Comparison of ENCODE assay signal across 8 cellular contexts in genomic region chr11:746289-747175, GRCh38. TPM values are rescaled to one million over a fixed set of nuclear protein-coding genes. Genes with fewer than 3 reads are reported as not detected.
DNase-seq lines count a peak whose midpoint lies in the region; TF ChIP-seq lines count a peak whose summit lies in the region.

No MANE protein-coding gene starts in this region.

- H3K79me1 ChIP-seq in H9 (ENCODE audit: insufficient read depth, low read depth, low read length, poor library complexity, severe bottlenecking): peaks cover 8% of the 10 kb centered on the region

- H2BK20ac ChIP-seq in H9 (ENCODE audit: low read depth, low read length, poor library complexity, severe bottlenecking): no peak overlapping the region

- H3K4me3 ChIP-seq in GM08714 (ENCODE audit: low read length) (peak overlapping the region; percentile 84; the same call in 1 of the 2 replicates), adrenal gland (peak overlapping the region in 2 of 4 donors; percentile 35 to 84), retinal pigment epithelial cell (ENCODE audit: low read length) (peak overlapping the region; percentile 57)

- peak; percentile 65 for DNase-seq in H9
- peak; percentile 61 for DNase-seq in NCI-H146 (lab: John Stamatoyannopoulos, UW)
- DNase-seq in adrenal gland: peak in 3 of 7 donors; percentile 29 to 47 (median 45)
- peak; percentile 59 to 62 for DNase-seq in hippocampal formation (lab: John Stamatoyannopoulos, UW)
- no peak for DNase-seq in retinal pigment epithelial cell (ENCODE audit: low read depth)
- DNase-seq in stimulated activated CD4-positive, alpha-beta T cell treated with anti-CD3 and anti-CD28 coated beads, Interleukin-15, amount 100 ng/mL, for 24 hours: no peak
- no peak for DNase-seq in NCI-H1694 (lab: John Stamatoyannopoulos, UW)

- H3K79me2 ChIP-seq in H9 (ENCODE audit: insufficient read depth, low read length): peaks cover 33% of the 10 kb centered on the region

- H2BK12ac ChIP-seq in H9 (ENCODE audit: insufficient read length, low read depth, low read length): no peak overlapping the region

- H3K27me3 ChIP-seq in H9 (ENCODE audit: insufficient read depth, low read length) (no peaks in the 10 kb centered on the region), adrenal gland (no peaks in the 10 kb centered on the region)

- TF ChIP-seq CTCF in H9 (conservative IDR thresholded peaks at IDR 0.05): no peak; the same call in 2 of the 3 replicates
- TF ChIP-seq CTCF in adrenal gland (IDR thresholded peaks at IDR 0.05): no peak
- no peak for TF ChIP-seq CTCF in retinal pigment epithelial cell (conservative IDR thresholded peaks at IDR 0.05; ENCODE audit: low read depth, low read length)

- no peak overlapping the region for H3K4ac ChIP-seq in H9 (ENCODE audit: low read depth, low read length)

- H2AK5ac ChIP-seq in H9 (ENCODE audit: insufficient read length, low read length): no peak overlapping the region

- H3K18ac ChIP-seq in H9 (ENCODE audit: insufficient read length, low read depth, low read length): peak overlapping the region; percentile 73

- no peak overlapping the region for H4K5ac ChIP-seq in H9 (ENCODE audit: insufficient read length, low read depth, low read length)

- no peaks in the 10 kb centered on the region for H3K9me3 Mint-ChIP-seq in H9

- H3K4me2 ChIP-seq in H9 (ENCODE audit: insufficient read depth, insufficient read length, low read length): peak overlapping the region; percentile 98

- TF ChIP-seq POLR2A in adrenal gland (IDR thresholded peaks at IDR 0.05): no peak

- no peak overlapping the region for H4K8ac ChIP-seq in H9 (replicated peaks; ENCODE audit: insufficient read length, low read depth, low read length)

- WGBS in H9 (ENCODE audit: extremely low coverage, insufficient read length, low lambda C conversion rate): no CpG with 5 or more reads among the region's 48 CpGs
- 21 to 51% (median 36%) methylated on average over 19 to 48 of the region's 48 CpGs for WGBS in adrenal gland, 4 donors

- H2BK5ac ChIP-seq in H9 (ENCODE audit: insufficient read length, low read length): no peak overlapping the region

- H3K27ac ChIP-seq in H9 (ENCODE audit: insufficient read length, low read depth, low read length) (peak overlapping the region; percentile 50), adrenal gland (peak overlapping the region in 4 of 5 donors; percentile 56 to 87 (median 76))

- no peak overlapping the region for H3K23ac ChIP-seq in H9 (ENCODE audit: insufficient read length, low read depth, low read length)

- peak overlapping the region; percentile 83 to 92 for H3K4me3 Mint-ChIP-seq in H9

- no peak overlapping the region for H2BK120ac ChIP-seq in H9 (ENCODE audit: low read depth, low read length, poor library complexity, severe bottlenecking)

- H4K91ac ChIP-seq in H9 (ENCODE audit: insufficient read length, low read depth, low read length): no peak overlapping the region

- H3K4me1 Mint-ChIP-seq in H9: peaks cover 24 to 40% of the 10 kb centered on the region in 2 experiments

- H3K27me3 Mint-ChIP-seq in H9 (ENCODE audit: low read depth): no peaks in the 10 kb centered on the region

- H3K56ac ChIP-seq in H9 (ENCODE audit: insufficient read length, low read depth, low read length): no peak overlapping the region

- peaks cover 10% of the 10 kb centered on the region for H3K23me2 ChIP-seq in H9 (ENCODE audit: insufficient read length, low read depth, low read length, poor library complexity, severe bottlenecking)

- H4K20me1 ChIP-seq in H9 (ENCODE audit: control insufficient read depth, insufficient read depth, insufficient read length): no peaks in the 10 kb centered on the region

- no peak overlapping the region for H3T11ph ChIP-seq in H9 (ENCODE audit: low read length)

- H3K27ac Mint-ChIP-seq in H9: peak overlapping the region; percentile 97 to 98 (median 98)

- no peaks in the 10 kb centered on the region for H3K9me3 ChIP-seq in H9 (ENCODE audit: control insufficient read depth, low read depth, low read length)
- H3K9me3 ChIP-seq in adrenal gland (replicated peaks in 1 of 3): no peaks in the 10 kb centered on the region

- H3K9ac ChIP-seq in H9 (ENCODE audit: extremely low read depth, insufficient read length, low read length): peak overlapping the region; percentile 45

- H2AFZ ChIP-seq in H9 (ENCODE audit: low read length): no peak overlapping the region

- H3K4me1 ChIP-seq in H9 (ENCODE audit: insufficient read depth, low read length): no peaks in the 10 kb centered on the region; the same call in 1 of the 2 replicates
- H3K4me1 ChIP-seq in adrenal gland (replicated peaks in 1 of 2): peaks cover 20 to 25% of the 10 kb centered on the region in 2 donors

- no peak overlapping the region for H2BK15ac ChIP-seq in H9 (ENCODE audit: low read depth, low read length)

- intact Hi-C loops in adrenal gland (cut with DNase I): no loop called here

- H3K14ac ChIP-seq in H9 (ENCODE audit: insufficient read depth, low read length): peak overlapping the region; percentile 90

- peaks cover 5 to 13% (median 8%) of the 10 kb centered on the region in 3 experiments; a peak in 6 of 7 replicates for H3K36me3 Mint-ChIP-seq in H9 (ENCODE audit: insufficient read depth in 1 of 3, low read depth in 3 of 3)

- H3K36me3 ChIP-seq in adrenal gland (replicated peaks in 1 of 2): no peaks in the 10 kb centered on the region

RNA-seq across cellular contexts. Expression of gene TALDO1, which starts 0.7 kb away (rescaled TPM):
- total RNA-seq in H9 (2021) (268 and 300 TPM in 2 replicates), adrenal gland (100 to 1,000 TPM; 133 to 167 (median 153) TPM)
- 100 to 1,000 TPM in 2 of 3 donors, 10 to 100 TPM in 1; 64.3 to 117 (median 100) TPM for polyA plus RNA-seq in adrenal gland

RNA-seq across cellular contexts. Expression of gene GATD1, which starts 30.8 kb away (rescaled TPM):
- 51.5 and 60.0 TPM in 2 replicates for total RNA-seq in H9 (2021)
- 100 to 1,000 TPM in 4 of 8 donors, 10 to 100 TPM in 4; 43.3 to 156 (median 96.9) TPM for total RNA-seq in adrenal gland
- polyA plus RNA-seq in adrenal gland: 100 to 1,000 TPM in 1 of 3 donors, 10 to 100 TPM in 2; 20.3 to 176 (median 49.3) TPM

RNA-seq across cellular contexts. Expression of gene EPS8L2, which starts 40.5 kb away (rescaled TPM):
- 92.8 and 101 TPM in 2 replicates for total RNA-seq in H9 (2021)
- 10 to 100 TPM; 13.8 to 57.7 (median 36.0) TPM for total RNA-seq in adrenal gland
- 10 to 100 TPM in 2 of 3 donors, 1 to 10 TPM in 1; 9.7 to 51.9 (median 25.6) TPM for polyA plus RNA-seq in adrenal gland

RNA-seq across cellular contexts. Expression of gene CEND1, which starts 43.4 kb away (rescaled TPM):
- 0.81 and 0.86 TPM in 2 replicates for total RNA-seq in H9 (2021)
- 1 to 10 TPM in 3 of 8 donors, under 1 TPM in 1, not detected in 4; 0.42 to 4.9 (median 3.0) TPM for total RNA-seq in adrenal gland
- 10 to 100 TPM in 1 of 3 donors, 1 to 10 TPM in 2; 1.6 to 14.5 (median 4.2) TPM for polyA plus RNA-seq in adrenal gland

RNA-seq across cellular contexts. Expression of gene TMEM80, which starts 50.9 kb away (rescaled TPM):
- total RNA-seq in H9 (2021) (15.3 and 23.6 TPM in 2 replicates), adrenal gland (10 to 100 TPM; 11.1 to 85.3 (median 34.7) TPM)
- polyA plus RNA-seq in adrenal gland: 10 to 100 TPM; 14.8 to 33.8 (median 26.0) TPM

Comparison
In these comparisons a context has a peak if more than half of its experiments do, and no peak if none do; other contexts are left out.
1. DNase-seq: peak in H9 (single experiment), NCI-H146 (single experiment) and hippocampal formation (2 of 2); none in retinal pigment epithelial cell (single experiment), stimulated activated CD4-positive, alpha-beta T cell treated with anti-CD3 and anti-CD28 coated beads, Interleukin-15, amount 100 ng/mL, for 24 hours (single experiment) and NCI-H1694 (single experiment).